16 cellular contexts compared by ENCODE assay signal in the genomic region with DNA sequence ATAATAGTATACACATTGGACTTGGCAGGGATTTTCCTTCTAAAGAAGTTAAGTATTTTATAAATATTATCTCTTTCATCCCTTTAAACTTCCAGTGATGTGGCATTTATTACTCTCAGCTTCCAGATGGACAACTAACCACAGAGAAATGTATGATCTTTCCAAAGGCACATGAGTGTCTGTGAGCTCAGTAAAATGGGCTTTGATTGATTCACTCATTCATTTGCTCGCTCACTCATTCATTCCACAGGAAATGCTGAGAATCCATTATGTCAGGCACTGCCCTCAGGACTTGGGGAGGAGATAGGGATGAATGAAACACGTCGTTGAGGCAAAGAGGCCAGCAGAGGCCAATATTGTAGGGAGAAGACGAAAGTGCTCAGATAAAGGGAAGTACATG.
DNase-seq lines count a peak whose midpoint lies in the region; ATAC-seq, FAIRE-seq and TF ChIP-seq lines count a peak whose summit lies in the region.
"Had no signal": no experiment of that assay in that cellular context is flagged by ENCODE, and none has a peak within 500 bp of the region (broad histone marks: within the 10 kb centered on the region; RNA-seq: fewer than 3 reads in every experiment).

No MANE protein-coding gene starts in this region.

- H3K4me3 ChIP-seq in ACC112 (ENCODE audit: low read depth, low read length) (no peak overlapping the region), foreskin fibroblast (ENCODE audit: low read depth in 1 of 2, low read length in 2 of 2) (peak overlapping the region in 1 of 2 donors; percentile 9)
- H3K4me3 ChIP-seq: upper lobe of right lung had no signal

- H3K27me3 ChIP-seq in ACC112 (ENCODE audit: insufficient read depth, low read length) = no peaks in the 10 kb centered on the region
- H3K27me3 ChIP-seq: upper lobe of right lung had no signal

- TF ChIP-seq CTCF in foreskin fibroblast (IDR thresholded peaks at IDR 0.05; ENCODE audit: low read depth, low read length) = no peak

- H3K27ac ChIP-seq in ACC112 (ENCODE audit: low read depth, low read length) = no peak overlapping the region
- H3K27ac ChIP-seq: upper lobe of right lung had no signal

- peak; percentile 81 for ATAC-seq in SK-N-SH treated with all-trans-retinoic acid at 6 μM for 48 hours
- ATAC-seq in HG03469 (IDR thresholded peaks at IDR 0.05; ENCODE audit: unreplicated experiment) = no peak
- ATAC-seq in GM21528 (IDR thresholded peaks at IDR 0.05; ENCODE audit: low FRiP score, unreplicated experiment) = no peak
- ATAC-seq: upper lobe of right lung had no signal

- DNase-seq in H54 (ENCODE audit: insufficient read length, low spot score) = no peak
- peak; percentile 67 to 78 for DNase-seq in foreskin fibroblast
- DNase-seq in NCI-H2171 treated with DMSO at 0.1 percent for 48 hours (lab: John Stamatoyannopoulos, UW) = no peak
- DNase-seq in COR-L47 (lab: John Stamatoyannopoulos, UW) = no peak
- DNase-seq: ACHN; activated CD4-positive, alpha-beta T cell treated with anti-CD3 and anti-CD28 coated beads, Interleukin-2, amount 50 U/mL, for 1 hour; activated T-cell treated with anti-CD3 and anti-CD28 coated beads, Interleukin-2, amount 50 U/mL, for 1 hour; GF-D8; NCI-H1417; stimulated activated naive CD4-positive, alpha-beta T cell treated with Interleukin-2 at 50 U/mL for 16 hours; upper lobe of right lung had no signal

- no peaks in the 10 kb centered on the region for H3K36me3 ChIP-seq in ACC112 (ENCODE audit: insufficient read depth, low read length)
- H3K36me3 ChIP-seq: upper lobe of right lung had no signal

- no peak for TF ChIP-seq POLR2A in H54 (IDR thresholded peaks at IDR 0.05; ENCODE audit: low read depth, low read length)

- FAIRE-seq in H54 (lab: Jason Lieb, UNC) = peak; percentile 97
- FAIRE-seq: GM18507 had no signal

- no peaks in the 10 kb centered on the region for H3K79me2 ChIP-seq in ACC112 (ENCODE audit: control insufficient read depth, insufficient read depth, low read length, unreplicated experiment)

- peaks cover 14% of the 10 kb centered on the region for H3K4me1 ChIP-seq in ACC112 (ENCODE audit: control insufficient read depth, insufficient read depth, low read length, unreplicated experiment)
- H3K4me1 ChIP-seq: upper lobe of right lung had no signal

- peak overlapping the region; percentile 83 for H2AFZ ChIP-seq in ACC112 (ENCODE audit: low read length, unreplicated experiment)

TF ChIP-seq in SK-N-SH treated with all-trans-retinoic acid at 6 μM for 48 hours, 23 proteins besides CTCF, POLR2A, EP300 and RAD21:
- TF ChIP-seq, protein P1, sequence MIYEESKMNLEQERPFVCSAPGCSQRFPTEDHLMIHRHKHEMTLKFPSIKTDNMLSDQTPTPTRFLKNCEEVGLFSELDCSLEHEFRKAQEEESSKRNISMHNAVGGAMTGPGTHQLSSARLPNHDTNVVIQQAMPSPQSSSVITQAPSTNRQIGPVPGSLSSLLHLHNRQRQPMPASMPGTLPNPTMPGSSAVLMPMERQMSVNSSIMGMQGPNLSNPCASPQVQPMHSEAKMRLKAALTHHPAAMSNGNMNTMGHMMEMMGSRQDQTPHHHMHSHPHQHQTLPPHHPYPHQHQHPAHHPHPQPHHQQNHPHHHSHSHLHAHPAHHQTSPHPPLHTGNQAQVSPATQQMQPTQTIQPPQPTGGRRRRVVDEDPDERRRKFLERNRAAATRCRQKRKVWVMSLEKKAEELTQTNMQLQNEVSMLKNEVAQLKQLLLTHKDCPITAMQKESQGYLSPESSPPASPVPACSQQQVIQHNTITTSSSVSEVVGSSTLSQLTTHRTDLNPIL (CRISPR knock-in tag; IDR thresholded peaks at IDR 0.05; ENCODE audit: low read depth) = no peak
- TF ChIP-seq ZNF70 (CRISPR knock-in tag; IDR thresholded peaks at IDR 0.05) = no peak
- no peak for TF ChIP-seq TOX (CRISPR knock-in tag; IDR thresholded peaks at IDR 0.05; ENCODE audit: borderline replicate concordance)
- TF ChIP-seq CSDC2 (CRISPR knock-in tag; IDR thresholded peaks at IDR 0.05) = no peak
- TF ChIP-seq TCF4 (CRISPR knock-in tag; IDR thresholded peaks at IDR 0.05; ENCODE audit: borderline replicate concordance) = no peak
- TF ChIP-seq, protein P2, sequence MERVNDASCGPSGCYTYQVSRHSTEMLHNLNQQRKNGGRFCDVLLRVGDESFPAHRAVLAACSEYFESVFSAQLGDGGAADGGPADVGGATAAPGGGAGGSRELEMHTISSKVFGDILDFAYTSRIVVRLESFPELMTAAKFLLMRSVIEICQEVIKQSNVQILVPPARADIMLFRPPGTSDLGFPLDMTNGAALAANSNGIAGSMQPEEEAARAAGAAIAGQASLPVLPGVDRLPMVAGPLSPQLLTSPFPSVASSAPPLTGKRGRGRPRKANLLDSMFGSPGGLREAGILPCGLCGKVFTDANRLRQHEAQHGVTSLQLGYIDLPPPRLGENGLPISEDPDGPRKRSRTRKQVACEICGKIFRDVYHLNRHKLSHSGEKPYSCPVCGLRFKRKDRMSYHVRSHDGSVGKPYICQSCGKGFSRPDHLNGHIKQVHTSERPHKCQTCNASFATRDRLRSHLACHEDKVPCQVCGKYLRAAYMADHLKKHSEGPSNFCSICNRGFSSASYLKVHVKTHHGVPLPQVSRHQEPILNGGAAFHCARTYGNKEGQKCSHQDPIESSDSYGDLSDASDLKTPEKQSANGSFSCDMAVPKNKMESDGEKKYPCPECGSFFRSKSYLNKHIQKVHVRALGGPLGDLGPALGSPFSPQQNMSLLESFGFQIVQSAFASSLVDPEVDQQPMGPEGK (CRISPR knock-in tag; IDR thresholded peaks at IDR 0.05; ENCODE audit: borderline replicate concordance) = no peak
- TF ChIP-seq RARB (CRISPR knock-in tag; IDR thresholded peaks at IDR 0.05) = no peak
- no peak for TF ChIP-seq ISL1 (CRISPR knock-in tag; IDR thresholded peaks at IDR 0.05)
- TF ChIP-seq PPARA (CRISPR knock-in tag; IDR thresholded peaks at IDR 0.05; ENCODE audit: borderline replicate concordance) = no peak
- TF ChIP-seq ARNTL (CRISPR knock-in tag; IDR thresholded peaks at IDR 0.05; ENCODE audit: borderline replicate concordance, low read depth) = no peak
- TF ChIP-seq, protein P3, sequence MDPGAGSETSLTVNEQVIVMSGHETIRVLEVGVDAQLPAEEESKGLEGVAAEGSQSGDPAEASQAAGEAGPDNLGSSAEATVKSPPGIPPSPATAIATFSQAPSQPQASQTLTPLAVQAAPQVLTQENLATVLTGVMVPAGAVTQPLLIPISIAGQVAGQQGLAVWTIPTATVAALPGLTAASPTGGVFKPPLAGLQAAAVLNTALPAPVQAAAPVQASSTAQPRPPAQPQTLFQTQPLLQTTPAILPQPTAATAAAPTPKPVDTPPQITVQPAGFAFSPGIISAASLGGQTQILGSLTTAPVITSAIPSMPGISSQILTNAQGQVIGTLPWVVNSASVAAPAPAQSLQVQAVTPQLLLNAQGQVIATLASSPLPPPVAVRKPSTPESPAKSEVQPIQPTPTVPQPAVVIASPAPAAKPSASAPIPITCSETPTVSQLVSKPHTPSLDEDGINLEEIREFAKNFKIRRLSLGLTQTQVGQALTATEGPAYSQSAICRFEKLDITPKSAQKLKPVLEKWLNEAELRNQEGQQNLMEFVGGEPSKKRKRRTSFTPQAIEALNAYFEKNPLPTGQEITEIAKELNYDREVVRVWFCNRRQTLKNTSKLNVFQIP (CRISPR knock-in tag; IDR thresholded peaks at IDR 0.05; ENCODE audit: borderline replicate concordance, low read depth) = no peak
- TF ChIP-seq, protein P4, sequence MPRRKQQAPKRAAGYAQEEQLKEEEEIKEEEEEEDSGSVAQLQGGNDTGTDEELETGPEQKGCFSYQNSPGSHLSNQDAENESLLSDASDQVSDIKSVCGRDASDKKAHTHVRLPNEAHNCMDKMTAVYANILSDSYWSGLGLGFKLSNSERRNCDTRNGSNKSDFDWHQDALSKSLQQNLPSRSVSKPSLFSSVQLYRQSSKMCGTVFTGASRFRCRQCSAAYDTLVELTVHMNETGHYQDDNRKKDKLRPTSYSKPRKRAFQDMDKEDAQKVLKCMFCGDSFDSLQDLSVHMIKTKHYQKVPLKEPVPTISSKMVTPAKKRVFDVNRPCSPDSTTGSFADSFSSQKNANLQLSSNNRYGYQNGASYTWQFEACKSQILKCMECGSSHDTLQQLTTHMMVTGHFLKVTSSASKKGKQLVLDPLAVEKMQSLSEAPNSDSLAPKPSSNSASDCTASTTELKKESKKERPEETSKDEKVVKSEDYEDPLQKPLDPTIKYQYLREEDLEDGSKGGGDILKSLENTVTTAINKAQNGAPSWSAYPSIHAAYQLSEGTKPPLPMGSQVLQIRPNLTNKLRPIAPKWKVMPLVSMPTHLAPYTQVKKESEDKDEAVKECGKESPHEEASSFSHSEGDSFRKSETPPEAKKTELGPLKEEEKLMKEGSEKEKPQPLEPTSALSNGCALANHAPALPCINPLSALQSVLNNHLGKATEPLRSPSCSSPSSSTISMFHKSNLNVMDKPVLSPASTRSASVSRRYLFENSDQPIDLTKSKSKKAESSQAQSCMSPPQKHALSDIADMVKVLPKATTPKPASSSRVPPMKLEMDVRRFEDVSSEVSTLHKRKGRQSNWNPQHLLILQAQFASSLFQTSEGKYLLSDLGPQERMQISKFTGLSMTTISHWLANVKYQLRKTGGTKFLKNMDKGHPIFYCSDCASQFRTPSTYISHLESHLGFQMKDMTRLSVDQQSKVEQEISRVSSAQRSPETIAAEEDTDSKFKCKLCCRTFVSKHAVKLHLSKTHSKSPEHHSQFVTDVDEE (CRISPR knock-in tag; IDR thresholded peaks at IDR 0.05) = no peak
- TF ChIP-seq OSR1 (CRISPR knock-in tag; IDR thresholded peaks at IDR 0.05) = no peak

Comparison
In these comparisons a context has a peak if more than half of its experiments do, and no peak if none do; other contexts are left out.
1. DNase-seq: peak in foreskin fibroblast (2 of 2); none in H54 (single experiment), NCI-H2171 treated with DMSO at 0.1 percent for 48 hours (single experiment) and COR-L47 (single experiment).